In genomic region chr1:228463559-228464455, GRCh38 we compare ENCODE assay signal across 8 cellular contexts. TPM values are rescaled to one million over a fixed set of nuclear protein-coding genes. Genes with fewer than 3 reads are reported as not detected.
A peak's percentile ranks its signal among the peaks of the same experiment; 100 is the strongest.
DNase-seq lines count a peak whose midpoint lies in the region; ATAC-seq and TF ChIP-seq lines count a peak whose summit lies in the region.

No MANE protein-coding gene starts in this region.

- H3K4me3 ChIP-seq in neural progenitor cell = peak overlapping the region; percentile 61

- TF ChIP-seq CTCF in activated B cell treated with CpG ODN at 0.5 μM for 24 hours (IDR thresholded peaks at IDR 0.05) (no peak), neural progenitor cell (IDR thresholded peaks at IDR 0.05) (peak; percentile 45)

- H3K36me3 Mint-ChIP-seq in IgD-negative memory B cell (no peaks in the 10 kb centered on the region), activated B cell treated with CpG ODN at 0.5 μM for 24 hours (ENCODE audit: low read depth) (no peaks in the 10 kb centered on the region), neural progenitor cell (no peaks in the 10 kb centered on the region)
- peaks cover 25% of the 10 kb centered on the region for H3K36me3 Mint-ChIP-seq in effector memory CD8-positive, alpha-beta T cell (ENCODE audit: insufficient read depth)

- H3K36me3 ChIP-seq in neural progenitor cell = no peaks in the 10 kb centered on the region

- H3K9me3 ChIP-seq in neural progenitor cell (ENCODE audit: low read depth) = no peaks in the 10 kb centered on the region

- ATAC-seq in GM21381 (IDR thresholded peaks at IDR 0.05; ENCODE audit: unreplicated experiment) (peak; percentile 50), activated B cell treated with CpG ODN at 0.5 μM for 24 hours (ENCODE audit: low read depth) (peak; percentile 31), GM18861 (IDR thresholded peaks at IDR 0.05; ENCODE audit: unreplicated experiment) (no peak)
- ATAC-seq in effector memory CD8-positive, alpha-beta T cell (replicated peaks) = peak; percentile 34

- peaks cover 4% of the 10 kb centered on the region for H4K20me1 ChIP-seq in neural progenitor cell (ENCODE audit: low read depth)

- H3K79me2 ChIP-seq in neural progenitor cell (ENCODE audit: low read depth) = no peaks in the 10 kb centered on the region

- H2AFZ ChIP-seq in neural progenitor cell (replicated peaks) = peak overlapping the region; percentile 82

- DNase-seq in DMS79 treated with DMSO at 0.1 percent for 48 hours (lab: John Stamatoyannopoulos, UW) (peak; percentile 51), activated B cell treated with CpG ODN at 0.5 μM for 24 hours (no peak), neural progenitor cell (ENCODE audit: low spot score) (peak; percentile 84), HT-29 (ENCODE audit: low spot score) (no peak)
- DNase-seq in effector memory CD8-positive, alpha-beta T cell = peak; percentile 27 to 44 (median 42)

- CTCF ChIA-PET in activated B cell treated with CpG ODN at 0.5 μM for 24 hours (lab: Charles Lee) = no interaction called here

- H3K27me3 Mint-ChIP-seq in IgD-negative memory B cell (peaks cover 28% of the 10 kb centered on the region), activated B cell treated with CpG ODN at 0.5 μM for 24 hours (peaks cover 72% of the 10 kb centered on the region), neural progenitor cell (ENCODE audit: insufficient read depth, low read depth) (peaks cover 30% of the 10 kb centered on the region)
- H3K27me3 Mint-ChIP-seq in effector memory CD8-positive, alpha-beta T cell = no peaks in the 10 kb centered on the region

- H3K27ac ChIP-seq in neural progenitor cell = no peak overlapping the region

- H3K9me3 Mint-ChIP-seq in IgD-negative memory B cell (no peaks in the 10 kb centered on the region), activated B cell treated with CpG ODN at 0.5 μM for 24 hours (no peaks in the 10 kb centered on the region), neural progenitor cell (peaks cover 1% of the 10 kb centered on the region)
- H3K9me3 Mint-ChIP-seq in effector memory CD8-positive, alpha-beta T cell = no peaks in the 10 kb centered on the region

- POLR2A ChIA-PET in activated B cell treated with CpG ODN at 0.5 μM for 24 hours (lab: Charles Lee) = interaction anchor here (1.8 kb wide), 1 partner anchor 23 kb away, joined by 7 read pairs; no protein-coding TSS in a partner anchor

- H3K4me1 Mint-ChIP-seq in IgD-negative memory B cell = peaks cover 20 to 27% (median 21%) of the 10 kb centered on the region in 3 donors
- peaks cover 30% of the 10 kb centered on the region for H3K4me1 Mint-ChIP-seq in activated B cell treated with CpG ODN at 0.5 μM for 24 hours
- H3K4me1 Mint-ChIP-seq in effector memory CD8-positive, alpha-beta T cell (ENCODE audit: low read depth in 2 of 2) = peaks cover 43 to 46% of the 10 kb centered on the region in 2 donors
- H3K4me1 Mint-ChIP-seq in neural progenitor cell = peaks cover 40% of the 10 kb centered on the region

- H3K9ac ChIP-seq in neural progenitor cell = no peak overlapping the region

- H3K4me3 Mint-ChIP-seq in IgD-negative memory B cell (peak overlapping the region; percentile 81 to 98 (median 94)), activated B cell treated with CpG ODN at 0.5 μM for 24 hours (peak overlapping the region; percentile 75), neural progenitor cell (peak overlapping the region; percentile 95)
- H3K4me3 Mint-ChIP-seq in effector memory CD8-positive, alpha-beta T cell = peak overlapping the region; percentile 84 to 85

- peaks cover 94% of the 10 kb centered on the region for H3K27me3 ChIP-seq in neural progenitor cell

- intact Hi-C loops in activated B cell treated with CpG ODN at 0.5 μM for 24 hours (cut with micrococcal nuclease) = loop anchor here (2.0 to 5.0 kb wide), 2 partner anchors 23 to 968 kb away; partner anchors contain the start of genes ACTA1 and RNF187

- peaks cover 13% of the 10 kb centered on the region for H3K4me1 ChIP-seq in neural progenitor cell

- H3K4me2 ChIP-seq in neural progenitor cell = peak overlapping the region; percentile 99

- H3F3A ChIP-seq in neural progenitor cell (ENCODE audit: low read depth) = peaks cover 32% of the 10 kb centered on the region

- peak overlapping the region; percentile 39 to 91 (median 81) for H3K27ac Mint-ChIP-seq in IgD-negative memory B cell
- no peak overlapping the region for H3K27ac Mint-ChIP-seq in activated B cell treated with CpG ODN at 0.5 μM for 24 hours
- peak overlapping the region; percentile 64 to 79 for H3K27ac Mint-ChIP-seq in effector memory CD8-positive, alpha-beta T cell
- no peak overlapping the region for H3K27ac Mint-ChIP-seq in neural progenitor cell

RNA-seq across cellular contexts. Expression of gene RNF187, which starts 23.4 kb away (rescaled TPM):
- polyA plus RNA-seq in IgD-negative memory B cell = 13.0 TPM
- total RNA-seq in activated B cell treated with CpG ODN at 0.5 μM for 24 hours = 64.0 and 73.0 TPM in 2 replicates
- 16.1 and 32.3 TPM in 2 replicates for total RNA-seq in neural progenitor cell (ENCODE audit: low replicate concordance)
- total RNA-seq in HT-29 (2014; rRNA removed; shearing (Covaris generic)) = 34.0 and 41.1 TPM in 2 replicates

RNA-seq across cellular contexts. Expression of gene TRIM17, which starts 47.1 kb away (rescaled TPM):
- not detected for polyA plus RNA-seq in IgD-negative memory B cell
- not detected in 2 replicates for total RNA-seq in activated B cell treated with CpG ODN at 0.5 μM for 24 hours
- total RNA-seq in neural progenitor cell (ENCODE audit: low replicate concordance) = 2.9 and 5.0 TPM in 2 replicates
- total RNA-seq in HT-29 (2014; rRNA removed; shearing (Covaris generic)) = not detected in 2 replicates

RNA-seq across cellular contexts. Expression of gene TRIM11, which starts 57.2 kb away (rescaled TPM):
- polyA plus RNA-seq in IgD-negative memory B cell = 20.5 TPM
- 39.5 and 41.5 TPM in 2 replicates for total RNA-seq in activated B cell treated with CpG ODN at 0.5 μM for 24 hours
- total RNA-seq in neural progenitor cell (ENCODE audit: low replicate concordance) = 13.7 and 24.9 TPM in 2 replicates
- total RNA-seq in HT-29 (2014; rRNA removed; shearing (Covaris generic)) = 55.9 and 62.2 TPM in 2 replicates

Comparison
In these comparisons a context has a peak if more than half of its experiments do, and no peak if none do; other contexts are left out.
1. DNase-seq: peak in DMS79 treated with DMSO at 0.1 percent for 48 hours (single experiment), effector memory CD8-positive, alpha-beta T cell (3 of 3) and neural progenitor cell (single experiment); none in activated B cell treated with CpG ODN at 0.5 μM for 24 hours (single experiment) and HT-29 (single experiment).
2. H3K27ac Mint-ChIP-seq: peak in IgD-negative memory B cell (3 of 3) and effector memory CD8-positive, alpha-beta T cell (2 of 2); none in activated B cell treated with CpG ODN at 0.5 μM for 24 hours (single experiment) and neural progenitor cell (single experiment).
3. Peak in every context shown above with its lines, with median percentiles within 50 percentile points of each other: H3K4me3 Mint-ChIP-seq.